Comparison of ENCODE assay signal across 10 cellular contexts in the genomic region with DNA sequence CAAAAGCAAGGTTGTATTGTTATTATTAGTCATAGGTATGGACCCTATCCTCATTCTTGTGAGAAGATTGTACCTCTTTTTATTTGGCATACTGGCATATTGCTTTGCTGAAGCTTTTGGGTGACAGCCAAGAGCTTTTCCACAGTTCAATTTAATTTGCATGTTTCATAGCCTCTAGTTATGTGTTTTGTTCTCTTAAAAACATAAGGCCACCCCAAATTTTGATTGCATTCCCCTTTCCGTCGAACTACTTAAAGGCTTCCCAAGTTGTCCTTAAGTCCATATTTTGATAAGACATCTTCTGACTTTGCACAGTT. TPM values are rescaled to one million over a fixed set of nuclear protein-coding genes. Genes with fewer than 3 reads are reported as not detected.
DNase-seq lines count a peak whose midpoint lies in the region; FAIRE-seq and TF ChIP-seq lines count a peak whose summit lies in the region.
"Had no signal": no experiment of that assay in that cellular context is flagged by ENCODE, and none has a peak within 500 bp of the region (broad histone marks: within the 10 kb centered on the region; RNA-seq: fewer than 3 reads in every experiment).

No MANE protein-coding gene starts in this region.

- peak overlapping the region; percentile 99 for H3K4me2 ChIP-seq in smooth muscle cell

- H3K9ac ChIP-seq in SK-N-MC (ENCODE audit: insufficient read length) = no peak overlapping the region
- no peak overlapping the region for H3K9ac ChIP-seq in smooth muscle cell (ENCODE audit: low read depth)

- WGBS in smooth muscle cell (ENCODE audit: low lambda C conversion rate) = 88% methylated on average over 2 of the region's 2 CpGs

- peaks cover 56% of the 10 kb centered on the region for H3K79me2 ChIP-seq in smooth muscle cell (ENCODE audit: low read depth)

- H3K4me1 ChIP-seq in smooth muscle cell (ENCODE audit: low read depth) = peaks cover 4% of the 10 kb centered on the region

- H3K27me3 ChIP-seq in smooth muscle cell (ENCODE audit: low read depth) = no peaks in the 10 kb centered on the region

- H2AFZ ChIP-seq in smooth muscle cell (ENCODE audit: low read depth) = no peak overlapping the region

- TF ChIP-seq CTCF in foreskin fibroblast (IDR thresholded peaks at IDR 0.05; ENCODE audit: low read depth, low read length) = no peak
- no peak for TF ChIP-seq CTCF in smooth muscle cell (IDR thresholded peaks at IDR 0.05; ENCODE audit: borderline replicate concordance, insufficient read depth, poor library complexity, severe bottlenecking)

- H3K9me3 ChIP-seq in SK-N-MC (ENCODE audit: low read depth, low read length) (no peaks in the 10 kb centered on the region), smooth muscle cell (replicated peaks; ENCODE audit: low read depth) (no peaks in the 10 kb centered on the region)

- H3F3A ChIP-seq in smooth muscle cell (ENCODE audit: low read depth) = no peaks in the 10 kb centered on the region

- H3K27ac ChIP-seq in SK-N-MC (no peak overlapping the region), smooth muscle cell (ENCODE audit: low read depth) (no peak overlapping the region)
- H3K27ac ChIP-seq: 22Rv1 had no signal

- DNase-seq in DMS 273 (lab: John Stamatoyannopoulos, UW; ENCODE audit: unreplicated experiment) = peak; percentile 45
- no peak for DNase-seq in DMS 273 treated with DMSO at 0.1 percent for 48 hours (lab: John Stamatoyannopoulos, UW)
- DNase-seq in SK-N-MC (ENCODE audit: low read depth, low spot score) = no peak
- DNase-seq in foreskin fibroblast = peak in 1 of 2 donors; percentile 47
- DNase-seq in smooth muscle cell (lab: John Stamatoyannopoulos, UW; ENCODE audit: unreplicated experiment) = no peak
- DNase-seq in NCI-H187 (lab: John Stamatoyannopoulos, UW) = no peak
- no peak for DNase-seq in HPDE6-E6E7 (ENCODE audit: extremely low spot score)
- no peak for DNase-seq in GM19239 (ENCODE audit: insufficient read length, low spot score)
- DNase-seq: NCI-H524 had no signal

- peaks cover 48% of the 10 kb centered on the region for H4K20me1 ChIP-seq in smooth muscle cell (ENCODE audit: low read depth)

- H3K4me3 ChIP-seq in SK-N-MC (peak overlapping the region; percentile 81), foreskin fibroblast (ENCODE audit: low read depth in 1 of 2, low read length in 2 of 2) (peak overlapping the region; percentile 92 to 97), smooth muscle cell (peak overlapping the region; percentile 77)

- FAIRE-seq in GM19239 (lab: Jason Lieb, UNC) = no peak

- H3K36me3 ChIP-seq in SK-N-MC (ENCODE audit: insufficient read depth, low read length) = no peaks in the 10 kb centered on the region
- H3K36me3 ChIP-seq in smooth muscle cell (ENCODE audit: low read depth) = no peaks in the 10 kb centered on the region

RNA-seq across cellular contexts. Expression of a gene that starts 1.6 kb away (rescaled TPM):
- total RNA-seq in smooth muscle cell = 22.4 and 30.4 TPM in 2 replicates
- 15.4 and 17.1 TPM in 2 replicates for polyA plus RNA-seq in smooth muscle cell
